In the genomic region with DNA sequence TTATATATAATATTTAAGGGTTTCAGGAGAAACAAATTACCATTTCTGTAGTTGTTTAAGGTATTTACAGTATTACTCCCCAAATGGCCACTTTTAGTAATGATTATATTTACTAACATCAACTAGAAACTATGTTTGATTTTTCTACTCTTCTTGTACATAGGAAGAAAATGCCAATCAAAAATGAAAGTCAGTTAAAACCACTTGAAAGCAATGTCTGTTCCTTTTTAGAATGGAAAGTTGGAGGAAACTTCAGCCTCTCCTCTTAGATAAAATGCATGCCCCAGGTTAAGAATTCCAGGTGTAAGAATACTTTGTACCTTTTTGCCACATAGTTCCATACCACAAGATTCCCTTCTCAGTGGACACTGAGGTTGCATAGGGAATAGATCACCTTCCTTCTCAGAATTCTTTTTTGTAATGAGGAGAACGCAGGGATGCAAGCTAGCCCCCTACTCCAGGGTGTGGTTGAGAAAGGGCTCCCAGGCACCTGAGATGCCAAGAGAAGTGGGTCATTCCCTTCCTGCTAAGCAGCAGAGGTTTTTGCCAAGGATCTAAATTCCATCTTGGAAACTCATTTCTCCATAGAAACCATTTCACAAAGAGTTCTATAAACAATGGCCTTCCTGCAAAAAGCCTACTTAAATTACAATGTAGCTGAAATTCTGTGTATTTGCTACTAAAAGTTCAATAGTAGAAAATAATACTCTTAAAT, we compare ENCODE assay signal across 14 cellular contexts. TPM values are rescaled to one million over a fixed set of nuclear protein-coding genes. Genes with fewer than 3 reads are reported as not detected.
DNase-seq lines count a peak whose midpoint lies in the region; ATAC-seq, FAIRE-seq and TF ChIP-seq lines count a peak whose summit lies in the region.
"Had no signal": no experiment of that assay in that cellular context is flagged by ENCODE, and none has a peak within 500 bp of the region (broad histone marks: within the 10 kb centered on the region; RNA-seq: fewer than 3 reads in every experiment).

No MANE protein-coding gene starts in this region.

- no peaks in the 10 kb centered on the region for H3K9me3 Mint-ChIP-seq in CD8-positive, alpha-beta T cell

- H3K36me3 ChIP-seq in DND-41 (ENCODE audit: insufficient read depth, low read length): no peaks in the 10 kb centered on the region; the same call in 1 of the 2 replicates
- no peaks in the 10 kb centered on the region for H3K36me3 ChIP-seq in IMR-90 (ENCODE audit: control insufficient read depth, insufficient read depth, low read length)
- no peaks in the 10 kb centered on the region for H3K36me3 ChIP-seq in bronchial epithelial cell (ENCODE audit: control insufficient read depth, insufficient read depth, low read length)
- H3K36me3 ChIP-seq in CD8-positive, alpha-beta T cell (ENCODE audit: insufficient read depth, low read length): no peaks in the 10 kb centered on the region

- H3K4me1 ChIP-seq in DND-41 (ENCODE audit: insufficient read depth, low read length) (peaks cover 28% of the 10 kb centered on the region), IMR-90 (ENCODE audit: control insufficient read depth, insufficient read depth, low read length) (peaks cover 12% of the 10 kb centered on the region)
- H3K4me1 ChIP-seq in CD8-positive, alpha-beta T cell (ENCODE audit: insufficient read depth, low read length): peaks cover 16% of the 10 kb centered on the region

- in situ Hi-C loops in IMR-90 (cut with MboI; ENCODE audit: low sequenced_read_pairs): no loop called here

- BruUV-seq in IMR-90 (replicated peaks; lab: Mats Ljungman, UMichigan): no TSS peak

- no peak overlapping the region for H4K5ac ChIP-seq in IMR-90 (ENCODE audit: low read depth, low read length)

- H4K8ac ChIP-seq in IMR-90 (ENCODE audit: low read depth in 2 of 2, low read length in 2 of 2): peak overlapping the region in 1 of 2 experiments; percentile 61; a peak in 1 of 4 replicates

- H2BK20ac ChIP-seq in IMR-90 (ENCODE audit: low read depth, low read length): peak overlapping the region; percentile 75; the same call in 1 of the 2 replicates

- no peaks in the 10 kb centered on the region for H3K9me3 ChIP-seq in DND-41 (ENCODE audit: insufficient read depth, low read length, severe bottlenecking)
- no peaks in the 10 kb centered on the region for H3K9me3 ChIP-seq in IMR-90 (ENCODE audit: control insufficient read depth, insufficient read depth, low read length)
- no peaks in the 10 kb centered on the region for H3K9me3 ChIP-seq in CD8-positive, alpha-beta T cell (ENCODE audit: low read length)

- peak overlapping the region; percentile 72 for H2BK5ac ChIP-seq in IMR-90 (ENCODE audit: low read depth, low read length, poor library complexity, severe bottlenecking)

- 0 out of 2 replicates have a peak overlapping the region, but pooled peaks have one; percentile 6 for H3K4me2 ChIP-seq in DND-41 (ENCODE audit: insufficient read depth, low read length)
- peak overlapping the region; percentile 45 for H3K4me2 ChIP-seq in IMR-90 (ENCODE audit: low read depth, low read length)

- DNase-seq in DND-41: no peak
- DNase-seq in IMR-90: peak; percentile 83
- DNase-seq in bronchial epithelial cell (ENCODE audit: low read depth): peak; percentile 74
- DNase-seq in midbrain (lab: John Stamatoyannopoulos, UW): peak; percentile 17
- DNase-seq in epidermal melanocyte (ENCODE audit: insufficient read length, low spot score): no peak
- DNase-seq in CD8-positive, alpha-beta T cell: no peak
- DNase-seq in SHP77 treated with DMSO at 0.1 percent for 48 hours (lab: John Stamatoyannopoulos, UW): no peak
- DNase-seq: activated CD8-positive, alpha-beta memory T cell treated with anti-CD3 and anti-CD28 coated beads, Interleukin-2, amount 10 ng/mL, durations not matched to agents 7 days and 5 days; kidney glomerular epithelial cell; NCI-H1436 treated with DMSO at 0.1 percent for 48 hours; NCI-H524 treated with DMSO at 0.1 percent for 48 hours had no signal

- H3K4ac ChIP-seq in IMR-90 (ENCODE audit: low read depth, low read length): peak overlapping the region; percentile 64; the same call in 1 of the 2 replicates

- peaks cover 29% of the 10 kb centered on the region for H3K4me1 Mint-ChIP-seq in CD8-positive, alpha-beta T cell (ENCODE audit: low read depth)

- peak overlapping the region; percentile 20; the same call in 1 of the 2 replicates for H4K91ac ChIP-seq in IMR-90 (ENCODE audit: insufficient read depth, low read depth, low read length)

- peak overlapping the region; percentile 35; the same call in 1 of the 2 replicates for H2BK120ac ChIP-seq in IMR-90 (ENCODE audit: low read depth, low read length)

- no peak overlapping the region for H2AFZ ChIP-seq in DND-41 (ENCODE audit: low read depth, low read length)
- H2AFZ ChIP-seq in IMR-90 (replicated peaks; ENCODE audit: low read length, poor library complexity): peak overlapping the region; percentile 79

- POLR2A ChIA-PET in IMR-90 (lab: Charles Lee; ENCODE audit: unreplicated experiment): no interaction called here
- POLR2A ChIA-PET in CD8-positive, alpha-beta T cell (lab: Charles Lee): interaction anchor here (1.0 kb wide), 1 partner anchor 10 kb away, joined by 3 read pairs; no protein-coding TSS in a partner anchor

- WGBS in IMR-90 (ENCODE audit: extremely low coverage in 2 of 2, insufficient read length in 1 of 2), 2 experiments: no CpG with 5 or more reads among the region's 1 CpG

- H3K27me3 ChIP-seq in DND-41 (ENCODE audit: insufficient read depth, low read length, poor library complexity) (no peaks in the 10 kb centered on the region), IMR-90 (ENCODE audit: control insufficient read depth, insufficient read depth, low read length) (no peaks in the 10 kb centered on the region), bronchial epithelial cell (ENCODE audit: control insufficient read depth, insufficient read depth, low read length) (no peaks in the 10 kb centered on the region)
- no peaks in the 10 kb centered on the region for H3K27me3 ChIP-seq in CD8-positive, alpha-beta T cell (ENCODE audit: insufficient read depth, low read length)

- peak overlapping the region; percentile 53; the same call in 1 of the 2 replicates for H3K23ac ChIP-seq in IMR-90 (ENCODE audit: low read depth, low read length)

- no peak overlapping the region for H3K9ac ChIP-seq in DND-41 (ENCODE audit: low read depth, low read length)
- H3K9ac ChIP-seq in IMR-90 (ENCODE audit: low read depth, low read length): no peak overlapping the region

- ATAC-seq in DND-41 (ENCODE audit: insufficient read depth, low read depth): no peak
- no peak for ATAC-seq in IMR-90 (ENCODE audit: low read depth)
- no peak for ATAC-seq in CD8-positive, alpha-beta T cell
- ATAC-seq in HG02798 (IDR thresholded peaks at IDR 0.05; ENCODE audit: poor library complexity, unreplicated experiment): no peak
- ATAC-seq: activated CD8-positive, alpha-beta memory T cell treated with anti-CD3 and anti-CD28 coated beads, Interleukin-2, amount 10 ng/mL, durations not matched to agents 7 days and 5 days; Right ventricle myocardium inferior had no signal

- CTCF ChIA-PET in IMR-90 (lab: Yijun Ruan, JAX): no interaction called here
- CTCF ChIA-PET in CD8-positive, alpha-beta T cell (lab: Charles Lee): interaction anchor here (0.9 kb wide), 1 partner anchor 28 kb away, joined by 3 read pairs; no protein-coding TSS in a partner anchor

- intact Hi-C loops in IMR-90 (cut with micrococcal nuclease): no loop called here
- intact Hi-C loops in CD8-positive, alpha-beta T cell (cut with DNase I, micrococcal nuclease): loop anchor here (10.0 kb wide), 4 partner anchors 479 to 1989 kb away; a partner anchor contains a TSS

- no peak overlapping the region for H3K18ac ChIP-seq in IMR-90 (ENCODE audit: low read depth, low read length)

- H2AK5ac ChIP-seq in IMR-90 (ENCODE audit: low read depth, low read length): peak overlapping the region; percentile 54; the same call in 1 of the 2 replicates

- no peak overlapping the region for H3K4me3 Mint-ChIP-seq in CD8-positive, alpha-beta T cell
- H3K4me3 Mint-ChIP-seq: activated CD8-positive, alpha-beta memory T cell treated with anti-CD3 and anti-CD28 coated beads, Interleukin-2, amount 10 ng/mL, durations not matched to agents 7 days and 5 days; activated naive CD8-positive, alpha-beta T cell had no signal

- H2BK15ac ChIP-seq in IMR-90 (ENCODE audit: low read depth, low read length): no peak overlapping the region; the same call in 2 of the 3 replicates

- H4K20me1 ChIP-seq in DND-41 (ENCODE audit: insufficient read depth, low read length): peaks cover under 1% of the 10 kb centered on the region
- H4K20me1 ChIP-seq in IMR-90 (ENCODE audit: insufficient read depth, low read length): peaks cover 7% of the 10 kb centered on the region

- no peaks in the 10 kb centered on the region for H3K27me3 Mint-ChIP-seq in CD8-positive, alpha-beta T cell (ENCODE audit: low read depth)
- H3K27me3 Mint-ChIP-seq: activated CD8-positive, alpha-beta memory T cell treated with anti-CD3 and anti-CD28 coated beads, Interleukin-2, amount 10 ng/mL, durations not matched to agents 7 days and 5 days; activated naive CD8-positive, alpha-beta T cell had no signal

- FAIRE-seq in bronchial epithelial cell (lab: Jason Lieb, UNC): no peak

- peaks cover 11% of the 10 kb centered on the region for H3K36me3 Mint-ChIP-seq in CD8-positive, alpha-beta T cell
- H3K36me3 Mint-ChIP-seq: activated naive CD8-positive, alpha-beta T cell had no signal

- H3K27ac ChIP-seq in DND-41 (ENCODE audit: low read length): no peak overlapping the region
- no peak overlapping the region for H3K27ac ChIP-seq in IMR-90 (ENCODE audit: insufficient read depth, low read length)
- no peak overlapping the region for H3K27ac ChIP-seq in CD8-positive, alpha-beta T cell (ENCODE audit: low read depth, low read length)

- H2AK9ac ChIP-seq in IMR-90 (replicated peaks; ENCODE audit: low read depth, low read length, poor library complexity): peak overlapping the region; percentile 91

- H3K56ac ChIP-seq in IMR-90 (ENCODE audit: extremely low read depth, insufficient read depth, low read length): no peak overlapping the region

- dilution Hi-C loops in IMR-90 (cut with HindIII; ENCODE audit: low sequenced_read_pairs, unreplicated experiment): no loop called here

- peaks cover 11 to 31% of the 10 kb centered on the region in 2 experiments for H3K79me1 ChIP-seq in IMR-90 (ENCODE audit: low read depth in 1 of 2, low read length in 2 of 2)

- no peak for TF ChIP-seq POLR2A in IMR-90 (IDR thresholded peaks at IDR 0.05; ENCODE audit: low read depth, low read length)

- peaks cover 6% of the 10 kb centered on the region for H3K9me1 ChIP-seq in IMR-90 (ENCODE audit: insufficient read depth, low read length)

- TF ChIP-seq RAD21 in IMR-90 (IDR thresholded peaks at IDR 0.05; ENCODE audit: low read length): no peak

- no peak overlapping the region for H3K27ac Mint-ChIP-seq in CD8-positive, alpha-beta T cell
- H3K27ac Mint-ChIP-seq: activated CD8-positive, alpha-beta memory T cell treated with anti-CD3 and anti-CD28 coated beads, Interleukin-2, amount 10 ng/mL, durations not matched to agents 7 days and 5 days; activated naive CD8-positive, alpha-beta T cell had no signal

- H3K79me2 ChIP-seq in DND-41 (ENCODE audit: insufficient read depth, low read length): peaks cover 26% of the 10 kb centered on the region

- H3K4me3 ChIP-seq in DND-41 (ENCODE audit: low read depth in 1 of 2, low read length in 2 of 2) (no peak overlapping the region), IMR-90 (ENCODE audit: insufficient read depth, low read depth, low read length) (no peak overlapping the region), bronchial epithelial cell (ENCODE audit: low read depth, low read length) (no peak overlapping the region)
- no peak overlapping the region for H3K4me3 ChIP-seq in CD8-positive, alpha-beta T cell (ENCODE audit: low read depth, low read length)

- H3K14ac ChIP-seq in IMR-90 (replicated peaks; ENCODE audit: low read depth, low read length): no peak overlapping the region

- TF ChIP-seq CTCF in DND-41 (IDR thresholded peaks at IDR 0.05; ENCODE audit: borderline replicate concordance, extremely low read depth, low read length, poor library complexity, severe bottlenecking) (no peak), IMR-90 (conservative IDR thresholded peaks at IDR 0.05; ENCODE audit: low read depth, low read length) (no peak), bronchial epithelial cell (IDR thresholded peaks at IDR 0.05; ENCODE audit: insufficient read depth, low read length, severe bottlenecking) (no peak)
- TF ChIP-seq CTCF in CD8-positive, alpha-beta T cell (IDR thresholded peaks at IDR 0.05): no peak

RNA-seq across cellular contexts. Expression of a gene that starts 3.6 kb away (rescaled TPM):
- 9.1 and 18.1 TPM in 2 replicates for total RNA-seq in IMR-90 (2012; rRNA removed)
- polyA plus RNA-seq in IMR-90 (2012; rRNA removed): 11.0 and 17.3 TPM in 2 replicates
- 2.4 and 3.5 TPM in 2 replicates for polyA plus RNA-seq in IMR-90 (2012; cell fraction: cytosol; rRNA removed)
- polyA plus RNA-seq in IMR-90 (2012; cell fraction: nucleus; rRNA removed; ENCODE audit: low replicate concordance): 0.82 and 7.4 TPM in 2 replicates
- 19.2 and 26.5 TPM in 2 replicates for total RNA-seq in bronchial epithelial cell
- 10 to 100 TPM; 68.4 to 77.0 TPM for total RNA-seq in CD8-positive, alpha-beta T cell

Comparison
In these comparisons a context has a peak if more than half of its experiments do, and no peak if none do; other contexts are left out.
1. DNase-seq: peak in IMR-90 (single experiment), bronchial epithelial cell (single experiment) and midbrain (single experiment); none in DND-41 (single experiment), epidermal melanocyte (single experiment), CD8-positive, alpha-beta T cell (0 of 7) and SHP77 treated with DMSO at 0.1 percent for 48 hours (single experiment).